In genomic region chr12:14373202-14373601, GRCh38 we compare ENCODE assay signal across 9 cellular contexts. TPM values are rescaled to one million over a fixed set of nuclear protein-coding genes. Genes with fewer than 3 reads are reported as not detected.
DNase-seq lines count a peak whose midpoint lies in the region; ATAC-seq and TF ChIP-seq lines count a peak whose summit lies in the region.
"Had no signal": no experiment of that assay in that cellular context is flagged by ENCODE, and none has a peak within 500 bp of the region (broad histone marks: within the 10 kb centered on the region; RNA-seq: fewer than 3 reads in every experiment).

No MANE protein-coding gene starts in this region.

- no peak overlapping the region for H3K27ac ChIP-seq in HEK293 (ENCODE audit: extremely low read depth, low read depth, low read length)

- peak; percentile 69 for DNase-seq in fibroblast of peridontal ligament (ENCODE audit: extremely low read depth)
- DNase-seq in renal cortical epithelial cell (ENCODE audit: low read depth): peak; percentile 47
- no peak for DNase-seq in glomerular visceral epithelial cell (ENCODE audit: extremely low spot score)
- DNase-seq in iPS-NIHi7 (ENCODE audit: extremely low spot score): no peak
- DNase-seq: NCI-H1105 had no signal

- no peak for TF ChIP-seq CTCF in HEK293 (tag by site-specific recombination; IDR thresholded peaks at IDR 0.05)

- POLR2A ChIA-PET in HEK293 (lab: Yijun Ruan, JAX): no interaction called here

- ATAC-seq in SK-N-SH treated with all-trans-retinoic acid at 6 μM for 48 hours: peak; percentile 71
- no peak for ATAC-seq in GM19452 (IDR thresholded peaks at IDR 0.05; ENCODE audit: unreplicated experiment)

- H3K4me3 ChIP-seq in HEK293 (ENCODE audit: low read depth, low read length): no peak overlapping the region
- H3K4me3 ChIP-seq: thoracic aorta had no signal

- H3K36me3 ChIP-seq in HEK293 (ENCODE audit: control insufficient read depth in 2 of 2, insufficient read depth in 1 of 2, low read length in 2 of 2): peaks cover 3 to 7% of the 10 kb centered on the region in 2 experiments; a peak in 2 of 3 replicates
- H3K36me3 ChIP-seq: thoracic aorta had no signal

- CTCF ChIA-PET in HEK293 (lab: Yijun Ruan, JAX): interaction anchor here (0.9 to 1.0 kb wide), 2 partner anchors 11 to 29 kb away, joined by 3 to 6 read pairs; no protein-coding TSS in a partner anchor

- no peaks in the 10 kb centered on the region for H3K9me3 ChIP-seq in HEK293 (ENCODE audit: control insufficient read depth, insufficient read depth, low read depth, low read length)
- H3K9me3 ChIP-seq: thoracic aorta had no signal

- peaks cover 3% of the 10 kb centered on the region; the same call in 1 of the 2 replicates for H3K4me1 ChIP-seq in HEK293 (ENCODE audit: control insufficient read depth, insufficient read depth, low read length)

TF ChIP-seq in HEK293, 187 proteins besides CTCF, POLR2A, EP300 and RAD21:
- TF ChIP-seq ZNF16 (tag by site-specific recombination; IDR thresholded peaks at IDR 0.05; ENCODE audit: low read depth) (no peak), ZNF184 (tag by site-specific recombination; IDR thresholded peaks at IDR 0.05) (no peak), PRDM1 (tag by site-specific recombination; IDR thresholded peaks at IDR 0.05) (0 out of 2 replicates have a peak, but pooled peaks have one; percentile 22)

TF ChIP-seq in SK-N-SH treated with all-trans-retinoic acid at 6 μM for 48 hours, 23 proteins besides CTCF, POLR2A, EP300 and RAD21:
- TF ChIP-seq ZNF565 (CRISPR knock-in tag; conservative IDR thresholded peaks at IDR 0.05; ENCODE audit: low read depth) (no peak), RARB (CRISPR knock-in tag; IDR thresholded peaks at IDR 0.05) (no peak), OSR1 (CRISPR knock-in tag; IDR thresholded peaks at IDR 0.05) (no peak), POU6F1 (CRISPR knock-in tag; IDR thresholded peaks at IDR 0.05; ENCODE audit: borderline replicate concordance, low read depth) (no peak), ZFP30 (CRISPR knock-in tag; IDR thresholded peaks at IDR 0.05) (no peak)
- TF ChIP-seq, protein P1, sequence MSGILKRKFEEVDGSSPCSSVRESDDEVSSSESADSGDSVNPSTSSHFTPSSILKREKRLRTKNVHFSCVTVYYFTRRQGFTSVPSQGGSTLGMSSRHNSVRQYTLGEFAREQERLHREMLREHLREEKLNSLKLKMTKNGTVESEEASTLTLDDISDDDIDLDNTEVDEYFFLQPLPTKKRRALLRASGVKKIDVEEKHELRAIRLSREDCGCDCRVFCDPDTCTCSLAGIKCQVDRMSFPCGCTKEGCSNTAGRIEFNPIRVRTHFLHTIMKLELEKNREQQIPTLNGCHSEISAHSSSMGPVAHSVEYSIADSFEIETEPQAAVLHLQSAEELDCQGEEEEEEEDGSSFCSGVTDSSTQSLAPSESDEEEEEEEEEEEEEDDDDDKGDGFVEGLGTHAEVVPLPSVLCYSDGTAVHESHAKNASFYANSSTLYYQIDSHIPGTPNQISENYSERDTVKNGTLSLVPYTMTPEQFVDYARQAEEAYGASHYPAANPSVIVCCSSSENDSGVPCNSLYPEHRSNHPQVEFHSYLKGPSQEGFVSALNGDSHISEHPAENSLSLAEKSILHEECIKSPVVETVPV (CRISPR knock-in tag; IDR thresholded peaks at IDR 0.05): no peak

RNA-seq across cellular contexts. Expression of gene ATF7IP, which starts 7.7 kb away (rescaled TPM):
- 16.0 and 51.7 TPM in 2 replicates for total RNA-seq in renal cortical epithelial cell

Comparison
In these comparisons a context has a peak if more than half of its experiments do, and no peak if none do; other contexts are left out.
1. DNase-seq: peak in fibroblast of peridontal ligament (single experiment) and renal cortical epithelial cell (single experiment); none in glomerular visceral epithelial cell (single experiment) and iPS-NIHi7 (single experiment).